Comparison of ENCODE assay signal across 1 cellular context in the genomic region with DNA sequence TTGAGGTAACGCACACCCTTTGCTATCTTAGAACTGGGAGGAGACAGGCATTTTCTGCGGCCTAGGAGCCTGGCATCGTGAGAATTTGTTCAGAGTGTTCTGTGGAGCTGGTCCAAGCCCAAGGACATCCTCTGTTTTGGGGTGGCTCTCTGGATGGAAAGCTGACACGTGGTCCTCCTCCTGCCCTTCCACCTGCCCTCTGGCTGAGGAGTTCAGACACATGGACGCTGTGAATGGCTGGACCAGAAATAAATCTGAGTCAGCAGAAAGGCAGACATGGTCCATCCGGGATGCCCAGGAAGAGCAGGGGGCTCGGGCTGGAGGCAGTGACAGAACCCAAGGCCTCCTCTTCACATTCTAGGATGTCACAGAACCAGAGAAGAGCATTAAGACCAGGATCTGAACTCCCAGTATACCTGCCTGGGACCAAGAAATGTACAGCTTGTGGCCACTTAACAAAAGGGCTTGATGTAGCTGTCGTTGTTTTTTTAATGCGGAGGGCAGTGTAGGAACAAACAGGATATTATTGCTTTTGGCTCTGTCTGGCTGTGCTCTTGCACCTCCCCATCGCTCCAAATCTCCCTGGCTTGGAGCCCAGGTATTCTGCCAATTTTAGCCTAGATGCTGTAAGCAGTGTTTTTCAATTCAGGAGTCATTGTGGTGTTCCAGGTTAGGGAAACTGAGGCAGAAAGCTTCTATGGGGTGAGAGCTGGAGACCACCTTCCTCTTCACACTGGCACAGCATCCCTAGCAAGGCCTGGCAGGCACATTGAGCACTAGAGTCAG.
TF ChIP-seq lines count a peak whose summit lies in the region.

No MANE protein-coding gene starts in this region.

TF ChIP-seq in K562, 482 proteins besides CTCF, POLR2A, EP300 and RAD21:
- no peak for TF ChIP-seq RBFOX2 (IDR thresholded peaks at IDR 0.05; ENCODE audit: low read depth, low read length)
- TF ChIP-seq MAFF (IDR thresholded peaks at IDR 0.05; ENCODE audit: low read length): 0 out of 2 replicates have a peak, but pooled peaks have one; percentile 24
- TF ChIP-seq C11orf30 (IDR thresholded peaks at IDR 0.05; ENCODE audit: low read depth): peak; percentile 60; the same call in 1 of the 2 replicates
- no peak for TF ChIP-seq SAFB (IDR thresholded peaks at IDR 0.05; ENCODE audit: borderline replicate concordance, low read depth, low read length)
- no peak for TF ChIP-seq KLF13 (tag; IDR thresholded peaks at IDR 0.05; ENCODE audit: borderline replicate concordance, low read depth)
- TF ChIP-seq TAF9B (IDR thresholded peaks at IDR 0.05; ENCODE audit: partially characterized antibody): no peak
- TF ChIP-seq ZNF316 (IDR thresholded peaks at IDR 0.05): peak; percentile 74
- no peak for TF ChIP-seq CC2D1A (IDR thresholded peaks at IDR 0.05)
- TF ChIP-seq MAFG (tag; conservative IDR thresholded peaks at IDR 0.05): peak; percentile 50
- TF ChIP-seq MAFK (IDR thresholded peaks at IDR 0.05; ENCODE audit: low read length): peak; percentile 65; the same call in 1 of the 2 replicates
